Comparison of ENCODE assay signal across 8 cellular contexts in the genomic region with DNA sequence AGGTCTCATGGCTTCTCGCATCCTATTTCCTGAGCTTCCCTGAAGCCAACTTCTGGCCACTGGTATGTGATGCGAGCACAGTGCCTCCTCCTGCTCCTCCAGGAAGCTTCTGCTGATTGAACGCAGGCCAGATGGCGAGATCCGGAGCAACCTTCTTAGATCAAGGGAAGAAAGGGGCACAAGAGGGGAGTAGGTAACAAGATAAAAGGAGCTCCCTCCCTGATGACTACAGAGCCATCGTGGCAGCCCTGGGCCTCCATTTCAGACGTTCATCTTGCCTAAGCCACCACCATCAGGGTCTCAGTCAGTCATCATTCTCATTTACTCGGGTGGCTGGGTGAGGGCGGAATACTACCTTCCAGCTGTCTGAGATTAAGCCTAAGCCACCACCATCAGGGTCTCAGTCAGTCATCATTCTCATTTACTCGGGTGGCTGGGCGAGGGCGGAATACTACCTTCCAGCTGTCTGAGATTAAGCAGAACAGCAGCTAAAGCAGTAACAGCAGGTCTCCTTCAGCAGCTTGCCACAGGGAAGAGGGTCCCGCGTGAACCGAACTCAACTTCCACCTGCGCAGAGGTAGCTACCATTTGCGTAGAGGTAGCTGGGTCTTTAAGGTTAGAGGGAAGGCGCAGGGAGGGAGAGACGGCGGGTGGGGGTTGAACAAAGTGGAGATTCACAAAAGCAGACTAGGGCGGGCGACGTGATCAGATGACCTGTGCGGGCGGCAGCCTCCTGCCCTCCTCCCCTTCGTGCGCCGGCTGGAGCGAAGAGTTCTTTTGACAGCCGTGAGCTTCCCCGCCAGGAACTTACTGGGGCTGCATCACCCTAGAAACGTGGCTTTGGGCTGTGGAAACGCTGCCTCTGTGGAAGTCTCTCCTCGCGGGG. TPM values are rescaled to one million over a fixed set of nuclear protein-coding genes. Genes with fewer than 3 reads are reported as not detected.
DNase-seq lines count a peak whose midpoint lies in the region; ATAC-seq and TF ChIP-seq lines count a peak whose summit lies in the region.

No MANE protein-coding gene starts in this region.

- no TSS peak for BruUV-seq in Panc1 (replicated peaks; lab: Mats Ljungman, UMichigan)

- intact Hi-C loops in Panc1 (cut with micrococcal nuclease; ENCODE audit: unreplicated experiment) (no loop called here), head of caudate nucleus (cut with DNase I) (no loop called here)

- ATAC-seq in GM18909 (IDR thresholded peaks at IDR 0.05; ENCODE audit: poor library complexity, unreplicated experiment), result peak; percentile 42
- ATAC-seq in HG03159 (IDR thresholded peaks at IDR 0.05; ENCODE audit: unreplicated experiment), result peak; percentile 47
- ATAC-seq in Panc1, result peak; percentile 50

- in situ Hi-C loops in Panc1 (cut with HindIII; ENCODE audit: low pct_unique_long_range_greater_than_20kb, low sequenced_read_pairs), result no loop called here

- H3K4me1 ChIP-seq in Panc1 (ENCODE audit: control insufficient read depth, insufficient read depth, low read length), result peaks cover 4% of the 10 kb centered on the region
- H3K4me1 ChIP-seq in urinary bladder (ENCODE audit: insufficient read depth), result no peaks in the 10 kb centered on the region

- DNase-seq in AG20443 (ENCODE audit: low spot score) (peak; percentile 68), Panc1 (ENCODE audit: low read depth, low spot score) (no peak), head of caudate nucleus (peak; percentile 71 to 94 (median 83)), pons (ENCODE audit: low spot score) (peak; percentile 71)
- peak; percentile 86 for DNase-seq in activated naive CD4-positive, alpha-beta T cell treated with anti-CD3 and anti-CD28 coated beads, Interleukin-2, amount 10 ng/mL, durations not matched to agents 7 days and 5 days

- peak overlapping the region; percentile 99 for H3K4me3 Mint-ChIP-seq in activated naive CD4-positive, alpha-beta T cell treated with anti-CD3 and anti-CD28 coated beads, Interleukin-2, amount 10 ng/mL, durations not matched to agents 7 days and 5 days

- H3K27ac ChIP-seq in Panc1 (ENCODE audit: low read length) (peak overlapping the region; percentile 93), urinary bladder (ENCODE audit: low read depth) (peak overlapping the region; percentile 99)

- peaks cover 10% of the 10 kb centered on the region; the same call in 1 of the 2 replicates for H3K9me3 ChIP-seq in Panc1 (ENCODE audit: control insufficient read depth, insufficient read depth, low read depth, low read length)

- H3K36me3 Mint-ChIP-seq in activated naive CD4-positive, alpha-beta T cell treated with anti-CD3 and anti-CD28 coated beads, Interleukin-2, amount 10 ng/mL, durations not matched to agents 7 days and 5 days, result peaks cover 53% of the 10 kb centered on the region

- H3K4me3 ChIP-seq in Panc1 (ENCODE audit: low read depth in 2 of 2, low read length in 2 of 2) (peak overlapping the region; percentile 75 to 94), urinary bladder (ENCODE audit: low read depth, low read length) (peak overlapping the region; percentile 90)

- TF ChIP-seq CTCF in Panc1 (IDR thresholded peaks at IDR 0.05), result no peak

- H3K9me3 Mint-ChIP-seq in activated naive CD4-positive, alpha-beta T cell treated with anti-CD3 and anti-CD28 coated beads, Interleukin-2, amount 10 ng/mL, durations not matched to agents 7 days and 5 days, result peaks cover 3% of the 10 kb centered on the region

- H3K36me3 ChIP-seq in Panc1 (ENCODE audit: control insufficient read depth, insufficient read depth, low read length) (peaks cover 2% of the 10 kb centered on the region; the same call in 1 of the 2 replicates), urinary bladder (ENCODE audit: insufficient read depth) (no peaks in the 10 kb centered on the region)

- peak overlapping the region; percentile 99 for H3K27ac Mint-ChIP-seq in activated naive CD4-positive, alpha-beta T cell treated with anti-CD3 and anti-CD28 coated beads, Interleukin-2, amount 10 ng/mL, durations not matched to agents 7 days and 5 days

- CTCF ChIA-PET in Panc1 (lab: Charles Lee), result no interaction called here
- CTCF ChIA-PET in activated naive CD4-positive, alpha-beta T cell treated with anti-CD3 and anti-CD28 coated beads, Interleukin-2, amount 10 ng/mL, durations not matched to agents 7 days and 5 days (lab: Charles Lee), result interaction anchor here (0.9 to 2.4 kb wide), 11 partner anchors 12 to 45 kb away, joined by 3 to 11 read pairs (median 6); a partner anchor contains a TSS

- no peaks in the 10 kb centered on the region for H3K27me3 ChIP-seq in Panc1 (ENCODE audit: control insufficient read depth, insufficient read depth, low read length)

- 22% methylated on average over 35 of the region's 35 CpGs for WGBS in urinary bladder

- peaks cover 47% of the 10 kb centered on the region for H3K4me1 Mint-ChIP-seq in activated naive CD4-positive, alpha-beta T cell treated with anti-CD3 and anti-CD28 coated beads, Interleukin-2, amount 10 ng/mL, durations not matched to agents 7 days and 5 days

- H3K27me3 Mint-ChIP-seq in activated naive CD4-positive, alpha-beta T cell treated with anti-CD3 and anti-CD28 coated beads, Interleukin-2, amount 10 ng/mL, durations not matched to agents 7 days and 5 days, result peaks cover 4% of the 10 kb centered on the region

- POLR2A ChIA-PET in Panc1 (lab: Charles Lee), result no interaction called here

RNA-seq across cellular contexts. Expression of a gene that starts 27.9 kb away (rescaled TPM):
- total RNA-seq in Panc1 (2021; ENCODE audit: unreplicated experiment) (113 TPM), urinary bladder (50.6 TPM)
- 116 TPM for polyA plus RNA-seq in Panc1 (2012; ENCODE audit: insufficient read length)
- 179 TPM for polyA plus RNA-seq in urinary bladder

RNA-seq across cellular contexts. Expression of a gene that starts 30.6 kb away (rescaled TPM):
- total RNA-seq in Panc1 (2021; ENCODE audit: unreplicated experiment) (17.8 TPM), urinary bladder (32.6 TPM)
- 9.0 TPM for polyA plus RNA-seq in Panc1 (2012; ENCODE audit: insufficient read length)
- polyA plus RNA-seq in urinary bladder, result 17.4 TPM
